7 cellular contexts compared by ENCODE assay signal in genomic region chr10:10544890-10545289, GRCh38.
"Had no signal": no experiment of that assay in that cellular context is flagged by ENCODE, and none has a peak within 500 bp of the region (broad histone marks: within the 10 kb centered on the region; RNA-seq: fewer than 3 reads in every experiment).

No MANE protein-coding gene starts in this region.

- H3K4me1 ChIP-seq: HAP-1 had no signal

- H3K4me3 ChIP-seq: GM23248, HAP-1 had no signal

- DNase-seq: GM23248, GOT3, H7, HFFc6 had no signal

- H3K4me3 Mint-ChIP-seq: HFFc6, IgD-negative memory B cell had no signal

- H3K9me3 ChIP-seq: HAP-1 had no signal

- H3K27ac ChIP-seq: GM23248, HL-60 had no signal

- H3K4me1 Mint-ChIP-seq: IgD-negative memory B cell had no signal

- H3K36me3 Mint-ChIP-seq: IgD-negative memory B cell had no signal

- H3K27ac Mint-ChIP-seq: HFFc6, IgD-negative memory B cell had no signal

- H3K36me3 ChIP-seq: HAP-1 had no signal

- H2AFZ ChIP-seq: GM23248 had no signal

- H3K27me3 Mint-ChIP-seq: IgD-negative memory B cell had no signal

- H3K9ac ChIP-seq: GM23248 had no signal
